Comparison of ENCODE assay signal across 8 cellular contexts in genomic region chr20:63518946-63519764, GRCh38. TPM values are rescaled to one million over a fixed set of nuclear protein-coding genes. Genes with fewer than 3 reads are reported as not detected.
DNase-seq lines count a peak whose midpoint lies in the region; ATAC-seq and TF ChIP-seq lines count a peak whose summit lies in the region.

No MANE protein-coding gene starts in this region.

- H3K9me3 ChIP-seq in HCT116 (ENCODE audit: control insufficient read depth in 1 of 2, insufficient read depth in 1 of 2, low read depth in 1 of 2, low read length in 2 of 2) (peaks cover 5 to 7% of the 10 kb centered on the region in 2 experiments; a peak in 2 of 4 replicates), skeletal muscle satellite cell (replicated peaks; ENCODE audit: low read length) (no peaks in the 10 kb centered on the region)

- peaks cover 5 to 34% of the 10 kb centered on the region in 2 experiments; a peak in 3 of 4 replicates for H3K4me1 ChIP-seq in HCT116 (ENCODE audit: control insufficient read depth in 1 of 2, insufficient read depth in 2 of 2, low read length in 2 of 2)
- H3K4me1 ChIP-seq in skeletal muscle satellite cell (ENCODE audit: control insufficient read depth, insufficient read depth, low read length) = peaks cover 13% of the 10 kb centered on the region

- RAD21 ChIA-PET in HCT116 (lab: Charles Lee; ENCODE audit: low non-redundant PET in 1 of 2, low total read pairs in 2 of 2, uncharacterized antibody in 2 of 2, unreplicated experiment in 2 of 2) = no interaction called here

- peak overlapping the region; percentile 98 for H3K27ac ChIP-seq in HCT116 (ENCODE audit: low read depth, low read length)

- no peaks in the 10 kb centered on the region for H3K9me2 ChIP-seq in HCT116 (ENCODE audit: insufficient read depth)

- intact Hi-C loops in HCT116 (cut with micrococcal nuclease) = no loop called here
- intact Hi-C loops in activated T-helper 2 cell treated with anti-CD3 and anti-CD28 coated beads, Interferon-gamma antibody, Interleukin-2, Interleukin-4, amounts not matched to agents 10 μg/mL and 5 μg/mL and 100 μg/mL, durations not matched to agents 14 hours and 24 hours and 36 hours (cut with micrococcal nuclease) = no loop called here

- H3K4me2 ChIP-seq in HCT116 (ENCODE audit: low read length) (peak overlapping the region; percentile 93), skeletal muscle satellite cell (ENCODE audit: low read length) (peak overlapping the region; percentile 75)

- no peak overlapping the region for H2AFZ ChIP-seq in HCT116 (ENCODE audit: low read depth, low read length, poor library complexity, severe bottlenecking)

- no peak for TF ChIP-seq CTCF in HCT116 (IDR thresholded peaks at IDR 0.05 in 2 of 3, conservative IDR thresholded peaks at IDR 0.05 in 1 of 3; ENCODE audit: borderline replicate concordance in 1 of 3, insufficient read depth in 1 of 3, low read depth in 2 of 3, low read length in 2 of 3)
- no peak for TF ChIP-seq CTCF in GM13976 (IDR thresholded peaks at IDR 0.05; ENCODE audit: borderline replicate concordance, control extremely low read depth, extremely low read depth, insufficient read depth, missing control alignments)

- H3K27ac Mint-ChIP-seq in activated T-helper 2 cell treated with anti-CD3 and anti-CD28 coated beads, Interferon-gamma antibody, Interleukin-2, Interleukin-4, amounts not matched to agents 10 μg/mL and 5 μg/mL and 100 μg/mL, durations not matched to agents 14 hours and 24 hours and 36 hours = peak overlapping the region; percentile 63

- peaks cover 21% of the 10 kb centered on the region for H3K79me2 ChIP-seq in HCT116 (ENCODE audit: insufficient read depth, low read length)

- DNase-seq in HCT116 (ENCODE audit: low read depth, low spot score) = no peak
- DNase-seq in activated T-helper 2 cell treated with anti-CD3 and anti-CD28 coated beads, Interferon-gamma antibody, Interleukin-2, Interleukin-4, amounts not matched to agents 10 μg/mL and 5 μg/mL and 100 μg/mL, durations not matched to agents 14 hours and 24 hours and 36 hours (ENCODE audit: low spot score) = no peak
- no peak for DNase-seq in GM13976 (ENCODE audit: low spot score)
- DNase-seq in hepatic stellate cell (ENCODE audit: low spot score) = no peak

- peaks cover 30% of the 10 kb centered on the region for H3K36me3 Mint-ChIP-seq in activated T-helper 2 cell treated with anti-CD3 and anti-CD28 coated beads, Interferon-gamma antibody, Interleukin-2, Interleukin-4, amounts not matched to agents 10 μg/mL and 5 μg/mL and 100 μg/mL, durations not matched to agents 14 hours and 24 hours and 36 hours (ENCODE audit: low read depth)

- H3K4me3 Mint-ChIP-seq in activated T-helper 2 cell treated with anti-CD3 and anti-CD28 coated beads, Interferon-gamma antibody, Interleukin-2, Interleukin-4, amounts not matched to agents 10 μg/mL and 5 μg/mL and 100 μg/mL, durations not matched to agents 14 hours and 24 hours and 36 hours (ENCODE audit: low read depth) = peak overlapping the region; percentile 75

- H3K36me3 ChIP-seq in HCT116 (ENCODE audit: control insufficient read depth in 1 of 2, insufficient read depth in 2 of 2, low read length in 2 of 2) = peaks cover 6 to 24% of the 10 kb centered on the region in 2 experiments
- H3K36me3 ChIP-seq in skeletal muscle satellite cell (ENCODE audit: insufficient read depth, low read length) = peaks cover 26% of the 10 kb centered on the region

- peaks cover 13% of the 10 kb centered on the region for H3K9me3 Mint-ChIP-seq in activated T-helper 2 cell treated with anti-CD3 and anti-CD28 coated beads, Interferon-gamma antibody, Interleukin-2, Interleukin-4, amounts not matched to agents 10 μg/mL and 5 μg/mL and 100 μg/mL, durations not matched to agents 14 hours and 24 hours and 36 hours

- H3K4me3 ChIP-seq in HCT116 (replicated peaks in 1 of 2; ENCODE audit: low read depth in 1 of 2, low read length in 2 of 2) (peak overlapping the region; percentile 89 to 97), iPS-11a (ENCODE audit: low read depth, low read length) (peak overlapping the region; percentile 15), skeletal muscle satellite cell (ENCODE audit: low read length) (peak overlapping the region; percentile 91)

- H4K20me1 ChIP-seq in HCT116 (ENCODE audit: insufficient read depth) = no peaks in the 10 kb centered on the region

- no peak for TF ChIP-seq RAD21 in HCT116 (IDR thresholded peaks at IDR 0.05; ENCODE audit: low read depth)

- no peaks in the 10 kb centered on the region for H3K27me3 ChIP-seq in HCT116 (ENCODE audit: insufficient read depth, low read length)
- peaks cover 3% of the 10 kb centered on the region for H3K27me3 ChIP-seq in skeletal muscle satellite cell (ENCODE audit: control insufficient read depth, insufficient read depth, low read length)

- peaks cover 12% of the 10 kb centered on the region for H3K27me3 Mint-ChIP-seq in activated T-helper 2 cell treated with anti-CD3 and anti-CD28 coated beads, Interferon-gamma antibody, Interleukin-2, Interleukin-4, amounts not matched to agents 10 μg/mL and 5 μg/mL and 100 μg/mL, durations not matched to agents 14 hours and 24 hours and 36 hours (ENCODE audit: low read depth)

- CTCF ChIA-PET in HCT116 (lab: Charles Lee) = interaction anchor here (1.9 kb wide), 1 partner anchor 455 kb away, joined by 5 read pairs; no protein-coding TSS in a partner anchor

- ATAC-seq in HCT116 (peak; percentile 3), esophagus mucosa (no peak), HG03354 (IDR thresholded peaks at IDR 0.05; ENCODE audit: poor library complexity, severe bottlenecking, unreplicated experiment) (no peak)

- H3K4me1 Mint-ChIP-seq in activated T-helper 2 cell treated with anti-CD3 and anti-CD28 coated beads, Interferon-gamma antibody, Interleukin-2, Interleukin-4, amounts not matched to agents 10 μg/mL and 5 μg/mL and 100 μg/mL, durations not matched to agents 14 hours and 24 hours and 36 hours (ENCODE audit: low read depth) = peaks cover 6% of the 10 kb centered on the region

- no peak for TF ChIP-seq POLR2A in HCT116 (IDR thresholded peaks at IDR 0.05; ENCODE audit: borderline replicate concordance, extremely low read depth, insufficient read depth, insufficient read length)

- POLR2A ChIA-PET in HCT116 (lab: Charles Lee) = no interaction called here

- no TSS peak for BruUV-seq in HCT116 (replicated peaks; lab: Mats Ljungman, UMichigan)

- H3K9ac ChIP-seq in HCT116 (ENCODE audit: low read length) = peak overlapping the region; percentile 94
- peak overlapping the region; percentile 98 for H3K9ac ChIP-seq in skeletal muscle satellite cell (ENCODE audit: low read depth, low read length)

- in situ Hi-C loops in GM13976 (cut with MboI; ENCODE audit: low sequenced_read_pairs, unreplicated experiment) = no loop called here

TF ChIP-seq in HCT116, 20 proteins besides CTCF, POLR2A, EP300 and RAD21 (continues in another document):
- TF ChIP-seq EGR1 (IDR thresholded peaks at IDR 0.05; ENCODE audit: low read depth) (no peak), EZH2 (IDR thresholded peaks at IDR 0.05) (no peak), EZH2phosphoT487 (IDR thresholded peaks at IDR 0.05; ENCODE audit: borderline replicate concordance) (no peak), CBX3 (IDR thresholded peaks at IDR 0.05; ENCODE audit: low read depth) (no peak), POLR2AphosphoS5 (IDR thresholded peaks at IDR 0.05; ENCODE audit: low read depth, low read length) (no peak), CEBPB (IDR thresholded peaks at IDR 0.05; ENCODE audit: low read depth) (no peak), SP1 (IDR thresholded peaks at IDR 0.05; ENCODE audit: low read depth) (no peak), ZFX (IDR thresholded peaks at IDR 0.05) (no peak), FOSL1 (IDR thresholded peaks at IDR 0.05; ENCODE audit: low read depth) (no peak)

RNA-seq across cellular contexts. Expression of gene PPDPF, which starts 1.4 kb away (rescaled TPM):
- total RNA-seq in HCT116 (2021; ENCODE audit: unreplicated experiment) (346 TPM), esophagus mucosa (459 TPM)
- polyA plus RNA-seq in HCT116 (2012) = 308 and 356 TPM in 2 replicates
- total RNA-seq in activated T-helper 2 cell treated with anti-CD3 and anti-CD28 coated beads, Interferon-gamma antibody, Interleukin-2, Interleukin-4, amounts not matched to agents 10 μg/mL and 5 μg/mL and 100 μg/mL, durations not matched to agents 14 hours and 24 hours and 36 hours = 135 and 143 TPM in 2 replicates
- 86.4 and 100 TPM in 2 replicates for total RNA-seq in skeletal muscle satellite cell (2012; rRNA removed)

RNA-seq across cellular contexts. Expression of gene PTK6, which starts 18.0 kb away (rescaled TPM):
- total RNA-seq in HCT116 (2021; ENCODE audit: unreplicated experiment) (6.7 TPM), esophagus mucosa (92.7 TPM)
- 7.2 and 8.0 TPM in 2 replicates for polyA plus RNA-seq in HCT116 (2012)
- 0.32 and 0.46 TPM in 2 replicates for total RNA-seq in activated T-helper 2 cell treated with anti-CD3 and anti-CD28 coated beads, Interferon-gamma antibody, Interleukin-2, Interleukin-4, amounts not matched to agents 10 μg/mL and 5 μg/mL and 100 μg/mL, durations not matched to agents 14 hours and 24 hours and 36 hours
- total RNA-seq in skeletal muscle satellite cell (2012; rRNA removed) = 0.22 and 0.25 TPM in 2 replicates

RNA-seq across cellular contexts. Expression of gene EEF1A2, which starts 20.3 kb away (rescaled TPM):
- total RNA-seq in HCT116 (2021; ENCODE audit: unreplicated experiment) (454 TPM), esophagus mucosa (0.76 TPM)
- polyA plus RNA-seq in HCT116 (2012) = 682 and 834 TPM in 2 replicates
- 1.4 and 2.4 TPM in 2 replicates for total RNA-seq in activated T-helper 2 cell treated with anti-CD3 and anti-CD28 coated beads, Interferon-gamma antibody, Interleukin-2, Interleukin-4, amounts not matched to agents 10 μg/mL and 5 μg/mL and 100 μg/mL, durations not matched to agents 14 hours and 24 hours and 36 hours
- 0.44 TPM in 1 of 2 replicates, not detected in the other for total RNA-seq in skeletal muscle satellite cell (2012; rRNA removed)

RNA-seq across cellular contexts. Expression of gene SRMS, which starts 28.4 kb away (rescaled TPM):
- total RNA-seq in HCT116 (2021; ENCODE audit: unreplicated experiment) = 3.2 TPM
- 1.8 and 2.5 TPM in 2 replicates for polyA plus RNA-seq in HCT116 (2012)
- not detected in 2 replicates for total RNA-seq in activated T-helper 2 cell treated with anti-CD3 and anti-CD28 coated beads, Interferon-gamma antibody, Interleukin-2, Interleukin-4, amounts not matched to agents 10 μg/mL and 5 μg/mL and 100 μg/mL, durations not matched to agents 14 hours and 24 hours and 36 hours
- not detected in 2 replicates for total RNA-seq in skeletal muscle satellite cell (2012; rRNA removed)
- total RNA-seq in esophagus mucosa = 0.44 TPM

RNA-seq across cellular contexts. Expression of gene FNDC11, which starts 34.8 kb away (rescaled TPM):
- 5.5 TPM for total RNA-seq in HCT116 (2021; ENCODE audit: unreplicated experiment)
- polyA plus RNA-seq in HCT116 (2012) = 3.1 TPM in 2 replicates
- total RNA-seq in activated T-helper 2 cell treated with anti-CD3 and anti-CD28 coated beads, Interferon-gamma antibody, Interleukin-2, Interleukin-4, amounts not matched to agents 10 μg/mL and 5 μg/mL and 100 μg/mL, durations not matched to agents 14 hours and 24 hours and 36 hours = 0.18 and 0.27 TPM in 2 replicates
- 0.44 TPM in 1 of 2 replicates, not detected in the other for total RNA-seq in skeletal muscle satellite cell (2012; rRNA removed)
- 0.28 TPM for total RNA-seq in esophagus mucosa

Comparison
In these comparisons a context has a peak if more than half of its experiments do, and no peak if none do; other contexts are left out.
1. H3K4me3 ChIP-seq: peak in every context shown above with its lines; median percentile 93 in HCT116; 91 in skeletal muscle satellite cell; 15 in iPS-11a.
2. RNA of gene PTK6, which starts 18.0 kb away (total RNA-seq): 92.7 TPM in esophagus mucosa (single experiment); 6.7 TPM in HCT116 (single experiment) and 0.32 to 0.46 TPM in activated T-helper 2 cell treated with anti-CD3 and anti-CD28 coated beads, Interferon-gamma antibody, Interleukin-2, Interleukin-4, amounts not matched to agents 10 μg/mL and 5 μg/mL and 100 μg/mL, durations not matched to agents 14 hours and 24 hours and 36 hours; every median in the first group is over 10 times any median in the second.
3. RNA of gene EEF1A2, which starts 20.3 kb away (total RNA-seq): 454 TPM in HCT116 (single experiment); 1.4 to 2.4 TPM in activated T-helper 2 cell treated with anti-CD3 and anti-CD28 coated beads, Interferon-gamma antibody, Interleukin-2, Interleukin-4, amounts not matched to agents 10 μg/mL and 5 μg/mL and 100 μg/mL, durations not matched to agents 14 hours and 24 hours and 36 hours and 0.76 TPM in esophagus mucosa (single experiment); every median in the first group is over 100 times any median in the second.